ENCODE assay signal across 21 cellular contexts in genomic region chrX:83934220-83934619, GRCh38.
DNase-seq lines count a peak whose midpoint lies in the region; FAIRE-seq and TF ChIP-seq lines count a peak whose summit lies in the region.
"Had no signal": no experiment of that assay in that cellular context is flagged by ENCODE, and none has a peak within 500 bp of the region (broad histone marks: within the 10 kb centered on the region; RNA-seq: fewer than 3 reads in every experiment).

No MANE protein-coding gene starts in this region.

- TF ChIP-seq POLR2A in erythroblast (IDR thresholded peaks at IDR 0.05; ENCODE audit: low read length), result no peak

- in situ Hi-C loops in GM13976 (cut with MboI; ENCODE audit: low sequenced_read_pairs, unreplicated experiment), result no loop called here

- no peaks in the 10 kb centered on the region for H3K4me1 ChIP-seq in MM.1S (ENCODE audit: low read length)
- H3K4me1 ChIP-seq: BLaER1 treated with 17β-estradiol and CSF1 and Interleukin-3, amounts not matched to agents 10 nM and 100 nM had no signal

- no peaks in the 10 kb centered on the region for H3K79me2 ChIP-seq in MM.1S (ENCODE audit: low read length)

- H3K9me3 ChIP-seq in MM.1S (replicated peaks; ENCODE audit: insufficient read depth, low read length), result no peaks in the 10 kb centered on the region
- H3K9me3 ChIP-seq: thoracic aorta had no signal

- DNase-seq in DMS 273 (lab: John Stamatoyannopoulos, UW; ENCODE audit: unreplicated experiment) (peak; percentile 17), DMS 273 treated with DMSO at 0.1 percent for 48 hours (lab: John Stamatoyannopoulos, UW) (no peak), MM.1S (no peak), pons (ENCODE audit: low spot score) (peak; percentile 1), erythroblast (lab: John Stamatoyannopoulos, UW) (no peak), RCC 7860 (ENCODE audit: low spot score) (no peak), GM13976 (ENCODE audit: low spot score) (no peak)
- DNase-seq: 8988T; activated CD4-positive, alpha-beta memory T cell treated with anti-CD3 and anti-CD28 coated beads for 36 hours; activated naive CD4-positive, alpha-beta T cell; DMS79; GOT3; mesenchymal stem cell; NCI-H2029 treated with DMSO at 0.1 percent for 48 hours; NCI-H82; nephron progenitor cell had no signal

- no peak overlapping the region for H3K9ac ChIP-seq in MM.1S (ENCODE audit: low read length)
- H3K9ac ChIP-seq: BLaER1 treated with 17β-estradiol and CSF1 and Interleukin-3, amounts not matched to agents 10 nM and 100 nM had no signal

- TF ChIP-seq CTCF in MM.1S (IDR thresholded peaks at IDR 0.05; ENCODE audit: low read length) (peak; percentile 20; the same call in 1 of the 2 replicates), VCaP (conservative IDR thresholded peaks at IDR 0.05) (peak; percentile 52), GM13976 (IDR thresholded peaks at IDR 0.05; ENCODE audit: borderline replicate concordance, control extremely low read depth, extremely low read depth, insufficient read depth, missing control alignments) (no peak)

- H3K27me3 ChIP-seq in MM.1S (replicated peaks; ENCODE audit: insufficient read depth, low read length), result no peaks in the 10 kb centered on the region

- H3F3A ChIP-seq in MM.1S (ENCODE audit: insufficient read depth, low read length), result no peaks in the 10 kb centered on the region

- no peaks in the 10 kb centered on the region for H3K36me3 ChIP-seq in MM.1S (replicated peaks; ENCODE audit: insufficient read depth, low read length)
- H3K36me3 ChIP-seq: BLaER1 treated with 17β-estradiol and CSF1 and Interleukin-3, amounts not matched to agents 10 nM and 100 nM; thoracic aorta had no signal

- no peak overlapping the region for H3K4me2 ChIP-seq in MM.1S (ENCODE audit: low read depth, low read length)
- H3K4me2 ChIP-seq: BLaER1 treated with 17β-estradiol and CSF1 and Interleukin-3, amounts not matched to agents 10 nM and 100 nM had no signal

- no peak overlapping the region for H3K27ac ChIP-seq in MM.1S (ENCODE audit: low read length)
- no peak overlapping the region for H3K27ac ChIP-seq in VCaP
- H3K27ac ChIP-seq: BLaER1 treated with 17β-estradiol and CSF1 and Interleukin-3, amounts not matched to agents 10 nM and 100 nM; RWPE1; thoracic aorta had no signal

- no peaks in the 10 kb centered on the region for H3K9me2 ChIP-seq in MM.1S (replicated peaks; ENCODE audit: insufficient read depth, low read length)

- no peaks in the 10 kb centered on the region for H4K20me1 ChIP-seq in MM.1S (ENCODE audit: insufficient read depth, low read length)
- H4K20me1 ChIP-seq: BLaER1 treated with 17β-estradiol and CSF1 and Interleukin-3, amounts not matched to agents 10 nM and 100 nM had no signal

- H2AFZ ChIP-seq in MM.1S (ENCODE audit: low read length), result no peak overlapping the region

- FAIRE-seq in RCC 7860 (lab: Jason Lieb, UNC), result no peak
- FAIRE-seq: HepG2 had no signal

- H3K4me3 ChIP-seq in MM.1S (ENCODE audit: low read length), result no peak overlapping the region
- H3K4me3 ChIP-seq: BLaER1 treated with 17β-estradiol and CSF1 and Interleukin-3, amounts not matched to agents 10 nM and 100 nM; thoracic aorta had no signal

Comparison
In these comparisons a context has a peak if more than half of its experiments do, and no peak if none do; other contexts are left out.
1. DNase-seq: peak in DMS 273 (single experiment) and pons (single experiment); none in DMS 273 treated with DMSO at 0.1 percent for 48 hours (single experiment), MM.1S (single experiment), erythroblast (0 of 2), RCC 7860 (single experiment) and GM13976 (single experiment).